Comparison of ENCODE assay signal across 17 cellular contexts in the genomic region with DNA sequence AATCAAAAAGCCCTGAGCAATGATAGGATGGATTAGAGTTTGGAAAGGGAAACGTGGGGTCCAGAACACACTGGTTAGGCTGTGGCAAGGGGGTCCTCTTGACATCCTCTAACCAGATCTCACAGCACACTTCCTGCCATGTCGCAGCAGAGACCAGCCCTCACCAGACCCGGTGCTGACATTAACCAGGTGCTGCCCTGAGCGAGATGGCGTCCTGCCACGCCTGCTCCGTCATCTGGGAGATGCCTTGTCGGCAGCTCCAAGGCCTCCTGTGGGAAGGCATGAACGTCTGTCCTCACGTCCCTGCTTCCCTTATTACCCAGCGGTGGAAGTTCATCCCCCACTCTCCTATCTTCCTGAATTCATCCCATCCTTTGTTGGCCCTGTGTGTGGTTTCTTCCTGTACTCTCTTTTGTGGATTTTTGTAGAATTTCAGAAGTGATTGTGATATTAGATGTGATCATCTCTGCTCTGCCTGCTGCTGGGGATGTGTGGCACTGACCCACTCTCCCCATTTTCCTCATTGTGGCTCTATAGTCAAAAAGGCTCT. TPM values are rescaled to one million over a fixed set of nuclear protein-coding genes. Genes with fewer than 3 reads are reported as not detected.
DNase-seq lines count a peak whose midpoint lies in the region; ATAC-seq, FAIRE-seq and TF ChIP-seq lines count a peak whose summit lies in the region.
"Had no signal": no experiment of that assay in that cellular context is flagged by ENCODE, and none has a peak within 500 bp of the region (broad histone marks: within the 10 kb centered on the region; RNA-seq: fewer than 3 reads in every experiment).

No MANE protein-coding gene starts in this region.

- peaks cover 12% of the 10 kb centered on the region for H3K4me1 ChIP-seq in BE2C
- peaks cover 38% of the 10 kb centered on the region for H3K4me1 ChIP-seq in PC-3 (ENCODE audit: insufficient read depth, low read length)
- peaks cover 3% of the 10 kb centered on the region for H3K4me1 ChIP-seq in hepatocyte (ENCODE audit: insufficient read depth)
- H3K4me1 ChIP-seq: neural progenitor cell had no signal

- POLR2A ChIA-PET in PC-3 (lab: Charles Lee; ENCODE audit: unreplicated experiment), result interaction anchor here (0.7 kb wide), 1 partner anchor 556 kb away, joined by 4 read pairs; no protein-coding TSS in a partner anchor

- TF ChIP-seq CTCF in BE2C (IDR thresholded peaks at IDR 0.05; ENCODE audit: low read depth, low read length) (no peak), PC-3 (conservative IDR thresholded peaks at IDR 0.05; ENCODE audit: low read depth, low read length) (no peak), hepatocyte (IDR thresholded peaks at IDR 0.05; ENCODE audit: poor library complexity) (no peak), D721Med (IDR thresholded peaks at IDR 0.05; ENCODE audit: insufficient read depth, missing control alignments) (no peak)

- 0 out of 2 replicates have a peak overlapping the region, but pooled peaks have one; percentile 60 for H3K9ac ChIP-seq in PC-3 (ENCODE audit: low read length)
- H3K9ac ChIP-seq: neural progenitor cell had no signal

- no peak overlapping the region for H3K4me2 ChIP-seq in PC-3 (ENCODE audit: low read length)
- H3K4me2 ChIP-seq in hepatocyte, result no peak overlapping the region
- H3K4me2 ChIP-seq: neural progenitor cell had no signal

- no peaks in the 10 kb centered on the region for H3F3A ChIP-seq in PC-3 (ENCODE audit: low read length, unreplicated experiment)

- H2AFZ ChIP-seq in PC-3 (ENCODE audit: low read length), result no peak overlapping the region
- no peak overlapping the region for H2AFZ ChIP-seq in hepatocyte
- H2AFZ ChIP-seq: neural progenitor cell had no signal

- H3K79me2 ChIP-seq in PC-3 (ENCODE audit: low read length), result no peaks in the 10 kb centered on the region
- H3K79me2 ChIP-seq in hepatocyte, result no peaks in the 10 kb centered on the region

- H3K27ac ChIP-seq in PC-3 (ENCODE audit: low read length) (peak overlapping the region; percentile 90; the same call in 1 of the 2 replicates), hepatocyte (peak overlapping the region; percentile 66)
- H3K27ac ChIP-seq: neural progenitor cell had no signal

- H3K27me3 ChIP-seq in BE2C, result no peaks in the 10 kb centered on the region
- H3K27me3 ChIP-seq in PC-3 (ENCODE audit: low read length), result no peaks in the 10 kb centered on the region
- H3K27me3 ChIP-seq in hepatocyte, result no peaks in the 10 kb centered on the region
- H3K27me3 ChIP-seq: neural progenitor cell, sigmoid colon had no signal

- no peaks in the 10 kb centered on the region for H3K36me3 ChIP-seq in BE2C
- H3K36me3 ChIP-seq in PC-3 (ENCODE audit: low read depth, low read length), result no peaks in the 10 kb centered on the region
- H3K36me3 ChIP-seq in hepatocyte (replicated peaks; ENCODE audit: insufficient read depth, low read depth), result no peaks in the 10 kb centered on the region
- H3K36me3 ChIP-seq: neural progenitor cell, sigmoid colon had no signal

- 63% methylated on average over 11 of the region's 11 CpGs for WGBS in hepatocyte (ENCODE audit: low lambda C conversion rate, missing lambda C conversion rate)

- H3K4me3 ChIP-seq in BE2C (ENCODE audit: low read depth, low read length) (no peak overlapping the region), PC-3 (ENCODE audit: low read length) (no peak overlapping the region), hepatocyte (no peak overlapping the region)
- H3K4me3 ChIP-seq: neural progenitor cell, sigmoid colon had no signal

- intact Hi-C loops in PC-3 (cut with micrococcal nuclease), result no loop called here

- no peaks in the 10 kb centered on the region for H3K9me2 ChIP-seq in PC-3 (replicated peaks; ENCODE audit: low read length)
- no peaks in the 10 kb centered on the region for H3K9me2 ChIP-seq in hepatocyte (replicated peaks; ENCODE audit: insufficient read depth)

- CTCF ChIA-PET in PC-3 (lab: Charles Lee), result no interaction called here

- no peak for FAIRE-seq in D721Med (lab: Jason Lieb, UNC)
- FAIRE-seq: RCC 7860 had no signal

- BruUV-seq in PC-3 (replicated peaks; lab: Mats Ljungman, UMichigan), result no TSS peak

- peak; percentile 89 for DNase-seq in BE2C
- no peak for DNase-seq in PC-3
- DNase-seq in dermis microvascular lymphatic vessel endothelial cell (ENCODE audit: low read depth in 2 of 2), result peak; percentile 24 to 37
- DNase-seq in hepatocyte (ENCODE audit: low spot score), result no peak
- DNase-seq in medulla oblongata (ENCODE audit: extremely low spot score), result no peak
- no peak for DNase-seq in SKM-1 (lab: John Stamatoyannopoulos, UW; ENCODE audit: unreplicated experiment)
- DNase-seq in D721Med (ENCODE audit: insufficient read length, low spot score), result no peak
- DNase-seq: activated T-cell treated with anti-CD3 and anti-CD28 coated beads, Interleukin-2, amount 50 U/mL, for 4 hours; aorta; DMS53; Kasumi-1; NCI-H1436; NCI-H446; sigmoid colon had no signal

- no peak for ATAC-seq in PC-3
- no peak for ATAC-seq in HG03196 (IDR thresholded peaks at IDR 0.05; ENCODE audit: unreplicated experiment)

- H4K20me1 ChIP-seq in PC-3 (ENCODE audit: low read length) (no peaks in the 10 kb centered on the region), hepatocyte (ENCODE audit: insufficient read depth, poor library complexity, severe bottlenecking) (no peaks in the 10 kb centered on the region)

- H3K9me3 ChIP-seq in BE2C (no peaks in the 10 kb centered on the region), PC-3 (ENCODE audit: low read length) (no peaks in the 10 kb centered on the region), hepatocyte (ENCODE audit: low read depth) (no peaks in the 10 kb centered on the region)
- H3K9me3 ChIP-seq: sigmoid colon had no signal

RNA-seq across cellular contexts. Expression of gene MYZAP, which starts 29.4 kb away (rescaled TPM):
- polyA plus RNA-seq in BE2C (2012; ENCODE audit: insufficient read depth, insufficient read length, low read depth), result 2.6 TPM
- 3.5 and 6.0 TPM in 2 replicates for total RNA-seq in PC-3 (2014; rRNA removed)
- total RNA-seq in dermis microvascular lymphatic vessel endothelial cell, result 37.2 and 45.7 TPM in 2 replicates
- total RNA-seq in hepatocyte, result 15.5 and 20.3 TPM in 2 replicates
- 12.0 and 17.0 TPM in 2 replicates for polyA plus RNA-seq in hepatocyte

Comparison
In these comparisons a context has a peak if more than half of its experiments do, and no peak if none do; other contexts are left out.
1. DNase-seq: peak in BE2C (single experiment) and dermis microvascular lymphatic vessel endothelial cell (2 of 2); none in PC-3 (single experiment), hepatocyte (single experiment), medulla oblongata (single experiment), SKM-1 (single experiment) and D721Med (single experiment).